In genomic region chr1:184838374-184838995, GRCh38 we compare ENCODE assay signal across 8 cellular contexts.
A peak's percentile ranks its signal among the peaks of the same experiment; 100 is the strongest.
DNase-seq lines count a peak whose midpoint lies in the region; ATAC-seq and TF ChIP-seq lines count a peak whose summit lies in the region.

No MANE protein-coding gene starts in this region.

- no peaks in the 10 kb centered on the region for H3K27me3 ChIP-seq in ACC112 (ENCODE audit: insufficient read depth, low read length)

- DNase-seq in LoVo (ENCODE audit: low spot score) (peak; percentile 2), mesothelial cell of epicardium (ENCODE audit: low spot score in 2 of 2, unreplicated experiment in 2 of 2) (no peak), type B pancreatic cell (ENCODE audit: extremely low spot score, unreplicated experiment) (no peak), GM13976 (ENCODE audit: low spot score) (no peak), NCI-H524 (lab: John Stamatoyannopoulos, UW) (no peak)
- DNase-seq in central memory CD8-positive, alpha-beta T cell (ENCODE audit: low spot score in 2 of 2) = no peak
- no peak for DNase-seq in central memory CD4-positive, alpha-beta T cell

- no peak for ATAC-seq in central memory CD8-positive, alpha-beta T cell (replicated peaks; ENCODE audit: extremely low read depth, poor library complexity, severe bottlenecking)

- in situ Hi-C loops in GM13976 (cut with MboI; ENCODE audit: low sequenced_read_pairs, unreplicated experiment) = no loop called here

- TF ChIP-seq CTCF in mesothelial cell of epicardium (IDR thresholded peaks at IDR 0.05; ENCODE audit: unreplicated experiment) = no peak
- TF ChIP-seq CTCF in type B pancreatic cell (conservative IDR thresholded peaks at IDR 0.05) = no peak
- no peak for TF ChIP-seq CTCF in GM13976 (IDR thresholded peaks at IDR 0.05; ENCODE audit: borderline replicate concordance, control extremely low read depth, extremely low read depth, insufficient read depth, missing control alignments)

- no peaks in the 10 kb centered on the region for H3K9me3 Mint-ChIP-seq in central memory CD8-positive, alpha-beta T cell
- peaks cover 4% of the 10 kb centered on the region for H3K9me3 Mint-ChIP-seq in mesothelial cell of epicardium
- H3K9me3 Mint-ChIP-seq in type B pancreatic cell = no peaks in the 10 kb centered on the region

- peaks cover 25% of the 10 kb centered on the region for H3K4me1 ChIP-seq in ACC112 (ENCODE audit: control insufficient read depth, insufficient read depth, low read length, unreplicated experiment)

- no peaks in the 10 kb centered on the region for H3K79me2 ChIP-seq in ACC112 (ENCODE audit: control insufficient read depth, insufficient read depth, low read length, unreplicated experiment)

- H3K36me3 ChIP-seq in ACC112 (ENCODE audit: insufficient read depth, low read length) = no peaks in the 10 kb centered on the region

- peak overlapping the region; percentile 64 for H3K27ac Mint-ChIP-seq in central memory CD8-positive, alpha-beta T cell (ENCODE audit: low read depth)
- H3K27ac Mint-ChIP-seq in mesothelial cell of epicardium (peak overlapping the region; percentile 2), type B pancreatic cell (no peak overlapping the region)

- peaks cover 12% of the 10 kb centered on the region for H3K36me3 Mint-ChIP-seq in central memory CD8-positive, alpha-beta T cell (ENCODE audit: insufficient read depth)
- H3K36me3 Mint-ChIP-seq in mesothelial cell of epicardium (peaks cover 4% of the 10 kb centered on the region), type B pancreatic cell (no peaks in the 10 kb centered on the region)

- H3K4me1 Mint-ChIP-seq in central memory CD8-positive, alpha-beta T cell = peaks cover 34% of the 10 kb centered on the region
- peaks cover 10% of the 10 kb centered on the region for H3K4me1 Mint-ChIP-seq in mesothelial cell of epicardium
- H3K4me1 Mint-ChIP-seq in type B pancreatic cell (ENCODE audit: unreplicated experiment) = peaks cover 11% of the 10 kb centered on the region

- H3K4me3 ChIP-seq in ACC112 (ENCODE audit: low read depth, low read length) = peak overlapping the region; percentile 22

- H3K27me3 Mint-ChIP-seq in central memory CD8-positive, alpha-beta T cell = no peaks in the 10 kb centered on the region
- H3K27me3 Mint-ChIP-seq in mesothelial cell of epicardium (ENCODE audit: low read depth) = no peaks in the 10 kb centered on the region
- peaks cover 3% of the 10 kb centered on the region for H3K27me3 Mint-ChIP-seq in type B pancreatic cell

- H2AFZ ChIP-seq in ACC112 (ENCODE audit: low read length, unreplicated experiment) = peak overlapping the region; percentile 70

- H3K27ac ChIP-seq in ACC112 (ENCODE audit: low read depth, low read length) = peak overlapping the region; percentile 65

- H3K4me3 Mint-ChIP-seq in central memory CD8-positive, alpha-beta T cell = no peak overlapping the region
- H3K4me3 Mint-ChIP-seq in mesothelial cell of epicardium = no peak overlapping the region
- H3K4me3 Mint-ChIP-seq in type B pancreatic cell = no peak overlapping the region
